7 cellular contexts compared by ENCODE assay signal in genomic region chr11:64875369-64876225, GRCh38. TPM values are rescaled to one million over a fixed set of nuclear protein-coding genes. Genes with fewer than 3 reads are reported as not detected.
DNase-seq lines count a peak whose midpoint lies in the region; TF ChIP-seq lines count a peak whose summit lies in the region.
"Had no signal": no experiment of that assay in that cellular context is flagged by ENCODE, and none has a peak within 500 bp of the region (broad histone marks: within the 10 kb centered on the region; RNA-seq: fewer than 3 reads in every experiment).

No MANE protein-coding gene starts in this region.

- H3K4me3 Mint-ChIP-seq in T-helper 1 cell treated with Interleukin-12 subunit alpha and Interleukin-12 subunit beta and Interleukin-4 antibody, amounts not matched to agents 30 μg/mL and 1 μg/mL, for 36 hours = peak overlapping the region; percentile 98

- DNase-seq in T-helper 1 cell = no peak
- peak; percentile 48 for DNase-seq in epithelial cell of esophagus (ENCODE audit: low read depth)
- no peak for DNase-seq in HT-29 (ENCODE audit: low spot score)
- no peak for DNase-seq in DMS114 treated with DMSO at 0.1 percent for 48 hours (lab: John Stamatoyannopoulos, UW; ENCODE audit: unreplicated experiment)
- DNase-seq: NCI-H1092 had no signal

- peak overlapping the region in 3 of 5 donors; percentile 84 to 98 (median 96) for H3K9ac ChIP-seq in subcutaneous abdominal adipose tissue (ENCODE audit: low read length in 5 of 5)

- peaks cover 72% of the 10 kb centered on the region for H3K4me1 Mint-ChIP-seq in T-helper 1 cell treated with Interleukin-12 subunit alpha and Interleukin-12 subunit beta and Interleukin-4 antibody, amounts not matched to agents 30 μg/mL and 1 μg/mL, for 36 hours (ENCODE audit: low read depth)

- H3K9me3 ChIP-seq in subcutaneous abdominal adipose tissue (ENCODE audit: control insufficient read depth in 5 of 5, low read length in 5 of 5) = no peaks in the 10 kb centered on the region

- H3K27me3 ChIP-seq in subcutaneous abdominal adipose tissue (ENCODE audit: control insufficient read depth in 5 of 5, insufficient read depth in 4 of 5, low read length in 5 of 5) = no peaks in the 10 kb centered on the region

- H3K9me3 Mint-ChIP-seq in T-helper 1 cell treated with Interleukin-12 subunit alpha and Interleukin-12 subunit beta and Interleukin-4 antibody, amounts not matched to agents 30 μg/mL and 1 μg/mL, for 36 hours = no peaks in the 10 kb centered on the region

- H3K27me3 Mint-ChIP-seq in T-helper 1 cell treated with Interleukin-12 subunit alpha and Interleukin-12 subunit beta and Interleukin-4 antibody, amounts not matched to agents 30 μg/mL and 1 μg/mL, for 36 hours (ENCODE audit: low read depth) = no peaks in the 10 kb centered on the region

- peak; percentile 6 for TF ChIP-seq CTCF in epithelial cell of esophagus (IDR thresholded peaks at IDR 0.05; ENCODE audit: insufficient read depth, low read depth, low read length, missing control alignments)

- H3K36me3 ChIP-seq in subcutaneous abdominal adipose tissue (ENCODE audit: control insufficient read depth in 5 of 5, insufficient read depth in 5 of 5, low read length in 5 of 5) = peaks cover 0 to 39% (median 32%) of the 10 kb centered on the region in 5 donors

- H3K27ac Mint-ChIP-seq in T-helper 1 cell treated with Interleukin-12 subunit alpha and Interleukin-12 subunit beta and Interleukin-4 antibody, amounts not matched to agents 30 μg/mL and 1 μg/mL, for 36 hours = peak overlapping the region; percentile 73

- H3K4me1 ChIP-seq in subcutaneous abdominal adipose tissue (ENCODE audit: control insufficient read depth in 5 of 5, insufficient read depth in 5 of 5, low read length in 5 of 5) = peaks cover 30 to 88% (median 83%) of the 10 kb centered on the region in 5 donors

- peaks cover 37% of the 10 kb centered on the region for H3K36me3 Mint-ChIP-seq in T-helper 1 cell treated with Interleukin-12 subunit alpha and Interleukin-12 subunit beta and Interleukin-4 antibody, amounts not matched to agents 30 μg/mL and 1 μg/mL, for 36 hours (ENCODE audit: low read depth)

- peak overlapping the region; percentile 94 for H3K27ac ChIP-seq in subcutaneous abdominal adipose tissue (ENCODE audit: low read depth, low read length)

- peak overlapping the region; percentile 84 for H3K4me3 ChIP-seq in epithelial cell of esophagus (ENCODE audit: low read length)
- peak overlapping the region; percentile 90 to 100 (median 98) for H3K4me3 ChIP-seq in subcutaneous abdominal adipose tissue (ENCODE audit: low read depth in 1 of 5, low read length in 5 of 5)

RNA-seq across cellular contexts. Expression of gene EHD1, which starts 2.8 kb away (rescaled TPM):
- total RNA-seq in HT-29 (2014; rRNA removed; shearing (Covaris generic)) = 118 and 123 TPM in 2 replicates

RNA-seq across cellular contexts. Expression of gene CDC42BPG, which starts 31.1 kb away (rescaled TPM):
- 22.7 and 24.7 TPM in 2 replicates for total RNA-seq in HT-29 (2014; rRNA removed; shearing (Covaris generic))

RNA-seq across cellular contexts. Expression of gene ATG2A, which starts 41.4 kb away (rescaled TPM):
- 47.1 and 50.5 TPM in 2 replicates for total RNA-seq in HT-29 (2014; rRNA removed; shearing (Covaris generic))

RNA-seq across cellular contexts. Expression of gene PPP2R5B, which starts 48.9 kb away (rescaled TPM):
- total RNA-seq in HT-29 (2014; rRNA removed; shearing (Covaris generic)) = 7.9 and 8.9 TPM in 2 replicates
